24 cellular contexts compared by ENCODE assay signal in genomic region chr13:44221657-44222056, GRCh38.
DNase-seq lines count a peak whose midpoint lies in the region; TF ChIP-seq lines count a peak whose summit lies in the region.
"Had no signal": no experiment of that assay in that cellular context is flagged by ENCODE, and none has a peak within 500 bp of the region (broad histone marks: within the 10 kb centered on the region; RNA-seq: fewer than 3 reads in every experiment).

No MANE protein-coding gene starts in this region.

- H3K9me3 ChIP-seq in hepatocyte (ENCODE audit: low read depth) (no peaks in the 10 kb centered on the region), thymus (ENCODE audit: control insufficient read depth) (no peaks in the 10 kb centered on the region)
- H3K9me3 ChIP-seq: BE2C, heart right ventricle, right lobe of liver, testis had no signal

- H3K9me2 ChIP-seq in hepatocyte (replicated peaks; ENCODE audit: insufficient read depth) = no peaks in the 10 kb centered on the region

- TF ChIP-seq CTCF in VCaP (conservative IDR thresholded peaks at IDR 0.05) (0 out of 2 replicates have a peak, but pooled peaks have one; percentile 13), hepatocyte (IDR thresholded peaks at IDR 0.05; ENCODE audit: poor library complexity) (no peak), foreskin fibroblast (IDR thresholded peaks at IDR 0.05; ENCODE audit: low read depth, low read length) (no peak), GM13977 (IDR thresholded peaks at IDR 0.05; ENCODE audit: extremely low read depth, insufficient read depth, missing control alignments) (no peak)

- DNase-seq in COLO829 (ENCODE audit: low spot score) = peak; percentile 87
- DNase-seq in hepatocyte (ENCODE audit: low spot score) = no peak
- no peak for DNase-seq in substantia nigra (lab: John Stamatoyannopoulos, UW)
- no peak for DNase-seq in foreskin fibroblast
- no peak for DNase-seq in GM13977 (ENCODE audit: low spot score)
- DNase-seq: ACHN; activated CD4-positive, alpha-beta T cell treated with anti-CD3 and anti-CD28 coated beads for 4 hours; activated gamma-delta T cell; activated T-cell treated with anti-CD3 and anti-CD28 coated beads, Interleukin-2, amount 50 U/mL, for 24 hours; BE2C; cerebellar nuclear complex; DND-41; H9; heart right ventricle; NCI-H1436; NCI-H2081 treated with DMSO at 0.1 percent for 48 hours; NCI-H774; right lobe of liver; stimulated activated CD4-positive, alpha-beta T cell treated with anti-CD3 and anti-CD28 coated beads, Interleukin-4, amount 100 ng/mL, for 24 hours; testis had no signal

- H3K27ac ChIP-seq in VCaP (peak overlapping the region; percentile 93), hepatocyte (peak overlapping the region; percentile 36), thymus (ENCODE audit: low read depth) (peak overlapping the region; percentile 4), substantia nigra (ENCODE audit: low read depth, low read length, poor library complexity, severe bottlenecking) (no peak overlapping the region)
- H3K27ac ChIP-seq: heart right ventricle, right lobe of liver, RWPE1, SK-N-MC, testis had no signal

- H2AFZ ChIP-seq in hepatocyte = no peak overlapping the region

- no peaks in the 10 kb centered on the region for H4K20me1 ChIP-seq in hepatocyte (ENCODE audit: insufficient read depth, poor library complexity, severe bottlenecking)

- no peaks in the 10 kb centered on the region for H3K27me3 ChIP-seq in hepatocyte
- no peaks in the 10 kb centered on the region for H3K27me3 ChIP-seq in thymus (ENCODE audit: control insufficient read depth, insufficient read depth)
- H3K27me3 ChIP-seq: BE2C, heart right ventricle, right lobe of liver, testis had no signal

- H3K36me3 ChIP-seq in hepatocyte (replicated peaks; ENCODE audit: insufficient read depth, low read depth) (no peaks in the 10 kb centered on the region), thymus (ENCODE audit: control insufficient read depth, insufficient read depth) (no peaks in the 10 kb centered on the region)
- H3K36me3 ChIP-seq: BE2C, heart right ventricle, right lobe of liver had no signal

- in situ Hi-C loops in GM13977 (cut with MboI; ENCODE audit: low pct_unique_long_range_greater_than_20kb, low sequenced_read_pairs, unreplicated experiment) = no loop called here

- no peak overlapping the region for H3K4me3 ChIP-seq in hepatocyte
- no peak overlapping the region for H3K4me3 ChIP-seq in thymus (ENCODE audit: low read length)
- no peak overlapping the region for H3K4me3 ChIP-seq in foreskin fibroblast (ENCODE audit: low read depth in 1 of 2, low read length in 2 of 2)
- H3K4me3 ChIP-seq: heart right ventricle, right lobe of liver, SK-N-MC, testis had no signal

- H3K79me2 ChIP-seq in hepatocyte = no peaks in the 10 kb centered on the region

- peaks cover 39% of the 10 kb centered on the region for H3K4me1 ChIP-seq in hepatocyte (ENCODE audit: insufficient read depth)
- no peaks in the 10 kb centered on the region for H3K4me1 ChIP-seq in thymus (ENCODE audit: control insufficient read depth, insufficient read depth, low read length)
- H3K4me1 ChIP-seq: BE2C had no signal

- H3K4me2 ChIP-seq in hepatocyte = no peak overlapping the region

- 53% methylated on average over 4 of the region's 4 CpGs for WGBS in hepatocyte (ENCODE audit: low lambda C conversion rate, missing lambda C conversion rate)
- whole genome bisulfite sequencing in thymus = 96% methylated on average over 4 of the region's 4 CpGs
